ENCODE assay signal across 3 cellular contexts in the genomic region with DNA sequence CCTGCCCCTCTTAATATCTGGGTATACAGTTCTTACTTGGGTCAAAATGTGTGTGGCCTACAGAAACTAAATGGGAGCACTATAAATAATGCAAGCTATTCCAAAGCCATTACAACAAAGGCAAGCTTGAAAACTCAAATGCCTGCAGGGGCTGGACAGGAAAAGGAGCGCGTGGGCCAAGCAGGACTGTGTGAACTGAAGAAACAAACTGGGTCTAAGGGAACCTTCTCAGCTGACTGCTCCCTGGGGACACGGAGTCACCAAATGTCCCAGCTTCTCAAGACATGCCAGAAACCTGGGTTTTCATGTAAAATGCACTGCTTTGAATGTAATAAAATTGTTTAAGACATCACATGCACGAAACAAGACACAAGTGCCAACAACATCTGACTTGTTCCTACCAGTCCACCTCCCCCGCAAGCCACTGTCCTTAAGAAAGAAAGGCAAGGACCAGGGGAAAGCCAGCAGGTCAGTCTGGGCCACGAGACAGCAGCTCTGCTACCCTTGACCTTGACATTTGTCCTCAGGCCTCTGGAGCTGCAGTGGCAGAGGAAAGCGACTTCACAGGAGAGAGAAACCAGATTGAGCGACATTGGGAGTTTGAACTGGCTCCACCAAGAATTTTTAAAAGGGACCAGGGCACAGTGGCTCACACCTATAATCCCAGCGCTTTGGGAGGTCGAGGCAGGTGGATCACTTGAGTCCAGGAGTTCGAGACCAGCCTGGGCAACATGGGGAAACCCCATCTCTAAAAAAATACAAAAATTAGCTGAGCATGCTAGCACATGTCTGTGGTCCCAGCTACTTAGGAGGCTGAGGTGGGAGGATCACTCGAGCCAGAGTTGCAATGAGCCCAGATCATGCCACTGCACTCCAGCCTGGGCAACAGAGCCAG.
TF ChIP-seq lines count a peak whose summit lies in the region.

No MANE protein-coding gene starts in this region.

TF ChIP-seq in endothelial cell of umbilical vein, 7 proteins besides CTCF, POLR2A, EP300 and RAD21:
- TF ChIP-seq, protein P1, sequence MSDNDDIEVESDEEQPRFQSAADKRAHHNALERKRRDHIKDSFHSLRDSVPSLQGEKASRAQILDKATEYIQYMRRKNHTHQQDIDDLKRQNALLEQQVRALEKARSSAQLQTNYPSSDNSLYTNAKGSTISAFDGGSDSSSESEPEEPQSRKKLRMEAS (IDR thresholded peaks at IDR 0.05; ENCODE audit: insufficient read depth, insufficient read length) = no peak
- TF ChIP-seq JUN (IDR thresholded peaks at IDR 0.05; ENCODE audit: borderline replicate concordance, insufficient read depth, insufficient read length, low read depth) = no peak
- TF ChIP-seq POLR2AphosphoS5 (IDR thresholded peaks at IDR 0.05; ENCODE audit: insufficient read depth, low read depth, low read length) = no peak
- no peak for TF ChIP-seq GATA2 (IDR thresholded peaks at IDR 0.05; ENCODE audit: insufficient read depth, insufficient read length, low read depth, low read length)
- no peak for TF ChIP-seq EZH2 (IDR thresholded peaks at IDR 0.05; ENCODE audit: borderline replicate concordance, low read depth, low read length, severe bottlenecking)

TF ChIP-seq in HepG2, 621 proteins besides CTCF, POLR2A, EP300 and RAD21 (continues in another document):
- TF ChIP-seq, protein P2, sequence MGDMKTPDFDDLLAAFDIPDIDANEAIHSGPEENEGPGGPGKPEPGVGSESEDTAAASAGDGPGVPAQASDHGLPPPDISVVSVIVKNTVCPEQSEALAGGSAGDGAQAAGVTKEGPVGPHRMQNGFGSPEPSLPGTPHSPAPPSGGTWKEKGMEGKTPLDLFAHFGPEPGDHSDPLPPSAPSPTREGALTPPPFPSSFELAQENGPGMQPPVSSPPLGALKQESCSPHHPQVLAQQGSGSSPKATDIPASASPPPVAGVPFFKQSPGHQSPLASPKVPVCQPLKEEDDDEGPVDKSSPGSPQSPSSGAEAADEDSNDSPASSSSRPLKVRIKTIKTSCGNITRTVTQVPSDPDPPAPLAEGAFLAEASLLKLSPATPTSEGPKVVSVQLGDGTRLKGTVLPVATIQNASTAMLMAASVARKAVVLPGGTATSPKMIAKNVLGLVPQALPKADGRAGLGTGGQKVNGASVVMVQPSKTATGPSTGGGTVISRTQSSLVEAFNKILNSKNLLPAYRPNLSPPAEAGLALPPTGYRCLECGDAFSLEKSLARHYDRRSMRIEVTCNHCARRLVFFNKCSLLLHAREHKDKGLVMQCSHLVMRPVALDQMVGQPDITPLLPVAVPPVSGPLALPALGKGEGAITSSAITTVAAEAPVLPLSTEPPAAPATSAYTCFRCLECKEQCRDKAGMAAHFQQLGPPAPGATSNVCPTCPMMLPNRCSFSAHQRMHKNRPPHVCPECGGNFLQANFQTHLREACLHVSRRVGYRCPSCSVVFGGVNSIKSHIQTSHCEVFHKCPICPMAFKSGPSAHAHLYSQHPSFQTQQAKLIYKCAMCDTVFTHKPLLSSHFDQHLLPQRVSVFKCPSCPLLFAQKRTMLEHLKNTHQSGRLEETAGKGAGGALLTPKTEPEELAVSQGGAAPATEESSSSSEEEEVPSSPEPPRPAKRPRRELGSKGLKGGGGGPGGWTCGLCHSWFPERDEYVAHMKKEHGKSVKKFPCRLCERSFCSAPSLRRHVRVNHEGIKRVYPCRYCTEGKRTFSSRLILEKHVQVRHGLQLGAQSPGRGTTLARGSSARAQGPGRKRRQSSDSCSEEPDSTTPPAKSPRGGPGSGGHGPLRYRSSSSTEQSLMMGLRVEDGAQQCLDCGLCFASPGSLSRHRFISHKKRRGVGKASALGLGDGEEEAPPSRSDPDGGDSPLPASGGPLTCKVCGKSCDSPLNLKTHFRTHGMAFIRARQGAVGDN (CRISPR knock-in tag; IDR thresholded peaks at IDR 0.05) = peak; percentile 69
- TF ChIP-seq FOXC1 (CRISPR knock-in tag; IDR thresholded peaks at IDR 0.05; ENCODE audit: borderline replicate concordance) (no peak), TMF1 (CRISPR knock-in tag; IDR thresholded peaks at IDR 0.05; ENCODE audit: low read depth) (no peak), NFKB2 (CRISPR knock-in tag; IDR thresholded peaks at IDR 0.05; ENCODE audit: borderline replicate concordance) (no peak), PHF20 (CRISPR knock-in tag; IDR thresholded peaks at IDR 0.05) (0 out of 2 replicates have a peak, but pooled peaks have one; percentile 19), REXO4 (CRISPR knock-in tag; IDR thresholded peaks at IDR 0.05; ENCODE audit: borderline replicate concordance) (no peak), ZNF615 (CRISPR knock-in tag; IDR thresholded peaks at IDR 0.05; ENCODE audit: borderline replicate concordance) (no peak), ZIK1 (CRISPR knock-in tag; IDR thresholded peaks at IDR 0.05; ENCODE audit: borderline replicate concordance, low read depth) (no peak), FOXM1 (CRISPR knock-in tag; IDR thresholded peaks at IDR 0.05) (no peak), ZNF256 (CRISPR knock-in tag; conservative IDR thresholded peaks at IDR 0.05) (no peak), PHF21A (CRISPR knock-in tag; IDR thresholded peaks at IDR 0.05) (0 out of 2 replicates have a peak, but pooled peaks have one; percentile 18), ZNF747 (CRISPR knock-in tag; IDR thresholded peaks at IDR 0.05; ENCODE audit: borderline replicate concordance) (no peak), XBP1 (CRISPR knock-in tag; IDR thresholded peaks at IDR 0.05) (no peak)
- TF ChIP-seq, protein P3, sequence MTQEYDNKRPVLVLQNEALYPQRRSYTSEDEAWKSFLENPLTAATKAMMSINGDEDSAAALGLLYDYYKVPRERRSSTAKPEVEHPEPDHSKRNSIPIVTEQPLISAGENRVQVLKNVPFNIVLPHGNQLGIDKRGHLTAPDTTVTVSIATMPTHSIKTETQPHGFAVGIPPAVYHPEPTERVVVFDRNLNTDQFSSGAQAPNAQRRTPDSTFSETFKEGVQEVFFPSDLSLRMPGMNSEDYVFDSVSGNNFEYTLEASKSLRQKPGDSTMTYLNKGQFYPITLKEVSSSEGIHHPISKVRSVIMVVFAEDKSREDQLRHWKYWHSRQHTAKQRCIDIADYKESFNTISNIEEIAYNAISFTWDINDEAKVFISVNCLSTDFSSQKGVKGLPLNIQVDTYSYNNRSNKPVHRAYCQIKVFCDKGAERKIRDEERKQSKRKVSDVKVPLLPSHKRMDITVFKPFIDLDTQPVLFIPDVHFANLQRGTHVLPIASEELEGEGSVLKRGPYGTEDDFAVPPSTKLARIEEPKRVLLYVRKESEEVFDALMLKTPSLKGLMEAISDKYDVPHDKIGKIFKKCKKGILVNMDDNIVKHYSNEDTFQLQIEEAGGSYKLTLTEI (CRISPR knock-in tag; conservative IDR thresholded peaks at IDR 0.05) = no peak
- TF ChIP-seq, protein P4, sequence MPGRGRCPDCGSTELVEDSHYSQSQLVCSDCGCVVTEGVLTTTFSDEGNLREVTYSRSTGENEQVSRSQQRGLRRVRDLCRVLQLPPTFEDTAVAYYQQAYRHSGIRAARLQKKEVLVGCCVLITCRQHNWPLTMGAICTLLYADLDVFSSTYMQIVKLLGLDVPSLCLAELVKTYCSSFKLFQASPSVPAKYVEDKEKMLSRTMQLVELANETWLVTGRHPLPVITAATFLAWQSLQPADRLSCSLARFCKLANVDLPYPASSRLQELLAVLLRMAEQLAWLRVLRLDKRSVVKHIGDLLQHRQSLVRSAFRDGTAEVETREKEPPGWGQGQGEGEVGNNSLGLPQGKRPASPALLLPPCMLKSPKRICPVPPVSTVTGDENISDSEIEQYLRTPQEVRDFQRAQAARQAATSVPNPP (CRISPR knock-in tag; IDR thresholded peaks at IDR 0.05) = no peak

TF ChIP-seq in SK-N-SH treated with all-trans-retinoic acid at 6 μM for 48 hours, 23 proteins besides CTCF, POLR2A, EP300 and RAD21:
- TF ChIP-seq GLIS3 (CRISPR knock-in tag; IDR thresholded peaks at IDR 0.05) (no peak), ZC3H10 (CRISPR knock-in tag; IDR thresholded peaks at IDR 0.05) (no peak), ZNF8 (CRISPR knock-in tag; IDR thresholded peaks at IDR 0.05) (no peak), ZFP30 (CRISPR knock-in tag; IDR thresholded peaks at IDR 0.05) (no peak)
